8 cellular contexts compared by ENCODE assay signal in the genomic region with DNA sequence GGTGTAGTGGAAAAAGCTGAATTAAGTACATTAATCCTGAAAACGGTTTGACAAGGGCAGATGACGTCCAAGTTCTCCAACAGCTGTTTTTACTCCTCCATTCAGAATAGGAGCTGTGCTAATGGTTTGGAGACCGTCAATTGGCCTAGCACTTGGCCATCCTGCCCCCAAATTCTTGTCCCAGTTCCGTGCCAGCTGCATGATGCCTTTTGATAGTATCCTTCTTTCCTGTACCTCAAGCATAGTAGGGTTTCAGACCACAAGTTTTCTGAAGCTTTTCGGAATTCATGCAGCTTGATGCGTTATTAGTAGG. TPM values are rescaled to one million over a fixed set of nuclear protein-coding genes. Genes with fewer than 3 reads are reported as not detected.
DNase-seq lines count a peak whose midpoint lies in the region; ATAC-seq and TF ChIP-seq lines count a peak whose summit lies in the region.

No MANE protein-coding gene starts in this region.

- H3K4me3 ChIP-seq in DND-41 (ENCODE audit: low read depth in 1 of 2, low read length in 2 of 2) (peak overlapping the region; percentile 56 to 85), hepatocyte (peak overlapping the region; percentile 25), skeletal muscle tissue (ENCODE audit: low read length in 3 of 3) (peak overlapping the region; percentile 92 to 98 (median 97))

- H3K27ac Mint-ChIP-seq in HFFc6 = peak overlapping the region; percentile 93
- H3K27ac Mint-ChIP-seq in activated naive CD4-positive, alpha-beta T cell treated with anti-CD3 and anti-CD28 coated beads, Interleukin-2, amount 50 U/mL, for 72 hours = peak overlapping the region; percentile 78 to 88

- H3K36me3 Mint-ChIP-seq in HFFc6 (ENCODE audit: low read depth) = peaks cover 7% of the 10 kb centered on the region; the same call in 1 of the 2 replicates
- H3K36me3 Mint-ChIP-seq in activated naive CD4-positive, alpha-beta T cell treated with anti-CD3 and anti-CD28 coated beads, Interleukin-2, amount 50 U/mL, for 72 hours = no peaks in the 10 kb centered on the region

- H2AFZ ChIP-seq in DND-41 (ENCODE audit: low read depth, low read length) = peak overlapping the region; percentile 88
- peak overlapping the region; percentile 81 for H2AFZ ChIP-seq in hepatocyte

- H3K4me1 Mint-ChIP-seq in HFFc6 (ENCODE audit: low read depth) = peaks cover 26% of the 10 kb centered on the region

- no peaks in the 10 kb centered on the region for H3K27me3 ChIP-seq in DND-41 (ENCODE audit: insufficient read depth, low read length, poor library complexity)
- no peaks in the 10 kb centered on the region for H3K27me3 ChIP-seq in hepatocyte
- H3K27me3 ChIP-seq in skeletal muscle tissue (ENCODE audit: control insufficient read depth in 3 of 3, insufficient read depth in 3 of 3, low read length in 3 of 3) = no peaks in the 10 kb centered on the region

- H3K9me3 ChIP-seq in DND-41 (ENCODE audit: insufficient read depth, low read length, severe bottlenecking) (no peaks in the 10 kb centered on the region), hepatocyte (ENCODE audit: low read depth) (no peaks in the 10 kb centered on the region), skeletal muscle tissue (ENCODE audit: control insufficient read depth in 3 of 3, low read length in 3 of 3) (no peaks in the 10 kb centered on the region)

- WGBS in hepatocyte (ENCODE audit: low lambda C conversion rate, missing lambda C conversion rate) = 50% methylated on average over 6 of the region's 6 CpGs

- H3K4me2 ChIP-seq in DND-41 (ENCODE audit: insufficient read depth, low read length) = peak overlapping the region; percentile 95
- H3K4me2 ChIP-seq in hepatocyte = peak overlapping the region; percentile 76

- peak; percentile 52 for ATAC-seq in DND-41 (ENCODE audit: insufficient read depth, low read depth)
- no peak for ATAC-seq in activated naive CD4-positive, alpha-beta T cell treated with anti-CD3 and anti-CD28 coated beads, Interleukin-2, amount 50 U/mL, for 72 hours

- H3K27ac ChIP-seq in DND-41 (ENCODE audit: low read length) (peak overlapping the region; percentile 81), hepatocyte (peak overlapping the region; percentile 75), skeletal muscle tissue (ENCODE audit: low read depth, low read length) (peak overlapping the region; percentile 87)

- no peaks in the 10 kb centered on the region for H3K9me3 Mint-ChIP-seq in HFFc6
- no peaks in the 10 kb centered on the region for H3K9me3 Mint-ChIP-seq in activated naive CD4-positive, alpha-beta T cell treated with anti-CD3 and anti-CD28 coated beads, Interleukin-2, amount 50 U/mL, for 72 hours

- H3K36me3 ChIP-seq in DND-41 (ENCODE audit: insufficient read depth, low read length) (no peaks in the 10 kb centered on the region), hepatocyte (replicated peaks; ENCODE audit: insufficient read depth, low read depth) (no peaks in the 10 kb centered on the region), skeletal muscle tissue (ENCODE audit: control insufficient read depth in 3 of 3, insufficient read depth in 3 of 3, low read length in 3 of 3) (peaks cover 0 to 3% (median 0%) of the 10 kb centered on the region in 3 donors)

- peaks cover 9% of the 10 kb centered on the region; the same call in 1 of the 2 replicates for H3K79me2 ChIP-seq in DND-41 (ENCODE audit: insufficient read depth, low read length)
- H3K79me2 ChIP-seq in hepatocyte = peaks cover 51% of the 10 kb centered on the region

- DNase-seq in DND-41 (peak; percentile 38), HFFc6 (no peak), hepatocyte (ENCODE audit: low spot score) (no peak), foreskin melanocyte (no peak), cerebellar nuclear complex (lab: John Stamatoyannopoulos, UW) (no peak)
- no peak for DNase-seq in activated naive CD4-positive, alpha-beta T cell treated with anti-CD3 and anti-CD28 coated beads, Interleukin-2, amount 50 U/mL, for 72 hours (ENCODE audit: low spot score in 2 of 2)
- no peak for DNase-seq in stimulated activated naive CD4-positive, alpha-beta T cell treated with Interleukin-2 at 50 U/mL for 16 hours (lab: John Stamatoyannopoulos, UW)

- H3K9ac ChIP-seq in DND-41 (ENCODE audit: low read depth, low read length) (peak overlapping the region; percentile 74), skeletal muscle tissue (ENCODE audit: low read depth in 1 of 3, low read length in 3 of 3) (peak overlapping the region; percentile 89 to 98 (median 97))

- H4K20me1 ChIP-seq in DND-41 (ENCODE audit: insufficient read depth, low read length) = no peaks in the 10 kb centered on the region
- no peaks in the 10 kb centered on the region for H4K20me1 ChIP-seq in hepatocyte (ENCODE audit: insufficient read depth, poor library complexity, severe bottlenecking)

- peak overlapping the region; percentile 91 for H3K4me3 Mint-ChIP-seq in HFFc6

- no peak for TF ChIP-seq CTCF in DND-41 (IDR thresholded peaks at IDR 0.05; ENCODE audit: borderline replicate concordance, extremely low read depth, low read length, poor library complexity, severe bottlenecking)
- TF ChIP-seq CTCF in HFFc6 (IDR thresholded peaks at IDR 0.05) = no peak
- TF ChIP-seq CTCF in hepatocyte (IDR thresholded peaks at IDR 0.05; ENCODE audit: poor library complexity) = no peak

- no peaks in the 10 kb centered on the region for H3K9me2 ChIP-seq in hepatocyte (replicated peaks; ENCODE audit: insufficient read depth)

- H3K27me3 Mint-ChIP-seq in HFFc6 (ENCODE audit: insufficient read depth) = no peaks in the 10 kb centered on the region

- H3K4me1 ChIP-seq in DND-41 (ENCODE audit: insufficient read depth, low read length) (peaks cover 26% of the 10 kb centered on the region), hepatocyte (ENCODE audit: insufficient read depth) (peaks cover 15% of the 10 kb centered on the region), skeletal muscle tissue (ENCODE audit: control insufficient read depth in 3 of 3, insufficient read depth in 3 of 3, low read length in 3 of 3) (peaks cover 13 to 27% (median 15%) of the 10 kb centered on the region in 3 donors)

RNA-seq across cellular contexts. Expression of a gene that starts 0.6 kb away (rescaled TPM):
- 100 to 1,000 TPM; 259 to 335 (median 298) TPM for total RNA-seq in HFFc6 (2021; fragmentation: NEBNext Ultra II Directional; extraction: Animal tissue kit (Norgen Biotek cat#: 25700))
- 10 to 100 TPM; 36.2 to 45.6 TPM for total RNA-seq in activated naive CD4-positive, alpha-beta T cell treated with anti-CD3 and anti-CD28 coated beads, Interleukin-2, amount 50 U/mL, for 72 hours
- total RNA-seq in hepatocyte = 84.4 and 93.3 TPM in 2 replicates
- polyA plus RNA-seq in hepatocyte = 54.8 and 59.7 TPM in 2 replicates
- total RNA-seq in skeletal muscle tissue = 54.3 TPM

Comparison
In these comparisons a context has a peak if more than half of its experiments do, and no peak if none do; other contexts are left out.
1. H3K4me3 ChIP-seq: peak in every context shown above with its lines; median percentile 97 in skeletal muscle tissue; 70 in DND-41; 25 in hepatocyte.